In the genomic region with DNA sequence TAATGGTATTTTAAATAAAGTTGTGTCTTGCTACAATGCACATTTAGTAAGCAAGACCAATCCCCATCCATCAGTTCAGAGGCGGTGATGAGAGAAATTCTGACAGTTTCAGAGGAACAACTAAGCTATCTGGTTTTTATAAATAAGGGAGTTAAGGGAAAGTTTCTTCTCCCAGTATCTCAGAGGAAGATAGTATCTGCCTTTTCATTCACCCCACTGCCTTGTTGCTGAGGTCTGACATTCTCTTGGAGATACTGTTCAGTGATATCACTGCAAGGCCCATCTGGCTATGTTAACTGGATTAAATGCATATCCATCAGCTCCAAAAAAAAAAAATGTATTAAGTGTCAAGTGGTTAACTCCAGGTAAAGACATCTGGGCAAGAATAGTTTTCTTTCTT, we compare ENCODE assay signal across 22 cellular contexts. TPM values are rescaled to one million over a fixed set of nuclear protein-coding genes. Genes with fewer than 3 reads are reported as not detected.
DNase-seq lines count a peak whose midpoint lies in the region; FAIRE-seq and TF ChIP-seq lines count a peak whose summit lies in the region.
"Had no signal": no experiment of that assay in that cellular context is flagged by ENCODE, and none has a peak within 500 bp of the region (broad histone marks: within the 10 kb centered on the region; RNA-seq: fewer than 3 reads in every experiment).

No MANE protein-coding gene starts in this region.

- peaks cover 15% of the 10 kb centered on the region for H3K9me3 Mint-ChIP-seq in glutamatergic neuron (ENCODE audit: unreplicated experiment)
- H3K9me3 Mint-ChIP-seq: HFFc6 had no signal

- H2AFZ ChIP-seq in parathyroid adenoma, result no peak overlapping the region

- peaks cover 20% of the 10 kb centered on the region for H3K36me3 Mint-ChIP-seq in glutamatergic neuron (ENCODE audit: unreplicated experiment)

- H3K36me3 ChIP-seq in parathyroid adenoma (ENCODE audit: control insufficient read depth, insufficient read depth, low read length), result no peaks in the 10 kb centered on the region

- H3K27ac ChIP-seq in parathyroid adenoma (peak overlapping the region; percentile 58), dorsolateral prefrontal cortex (no peak overlapping the region)
- H3K27ac ChIP-seq: HL-60 had no signal

- H3K4me3 ChIP-seq in parathyroid adenoma (ENCODE audit: low read depth, low read length) (peak overlapping the region; percentile 15), dorsolateral prefrontal cortex (no peak overlapping the region)

- no peaks in the 10 kb centered on the region for H3K27me3 ChIP-seq in parathyroid adenoma (ENCODE audit: control insufficient read depth, insufficient read depth, low read length)
- H3K27me3 ChIP-seq in dorsolateral prefrontal cortex, result no peaks in the 10 kb centered on the region

- H3K79me2 ChIP-seq in parathyroid adenoma, result peaks cover 26% of the 10 kb centered on the region

- TF ChIP-seq CTCF in glutamatergic neuron (IDR thresholded peaks at IDR 0.05; ENCODE audit: partially characterized antibody, unreplicated experiment), result no peak
- no peak for TF ChIP-seq CTCF in parathyroid adenoma (IDR thresholded peaks at IDR 0.05)
- no peak for TF ChIP-seq CTCF in dorsolateral prefrontal cortex (IDR thresholded peaks at IDR 0.05 in 54 of 56, conservative IDR thresholded peaks at IDR 0.05 in 2 of 56; ENCODE audit: low read depth in 1 of 56, partially characterized antibody in 56 of 56)

- peak overlapping the region; percentile 34 for H3K27ac Mint-ChIP-seq in glutamatergic neuron (ENCODE audit: unreplicated experiment)
- H3K27ac Mint-ChIP-seq: B cell; CD4-positive, alpha-beta T cell; HFFc6 had no signal

- H3K4me2 ChIP-seq in parathyroid adenoma (ENCODE audit: low read length), result peak overlapping the region; percentile 29

- DNase-seq in NCI-H2171 treated with DMSO at 0.1 percent for 48 hours (lab: John Stamatoyannopoulos, UW) (peak; percentile 22), SK-N-DZ (ENCODE audit: low spot score) (peak; percentile 69), glutamatergic neuron (no peak), HUDEP-2 (lab: John Stamatoyannopoulos, UW; ENCODE audit: unreplicated experiment in 76 of 76) (no peak), dorsolateral prefrontal cortex (no peak), GM12892 (ENCODE audit: insufficient read length) (no peak)
- DNase-seq: C1 segment of cervical spinal cord; Calu3; CD4-positive, alpha-beta T cell; DMS153; DMS79 treated with DMSO at 0.1 percent for 48 hours; EL; HCEC 1CT; HFFc6; IMR-90 had no signal

- H3K27me3 Mint-ChIP-seq in glutamatergic neuron (ENCODE audit: unreplicated experiment), result peaks cover 3% of the 10 kb centered on the region
- H3K27me3 Mint-ChIP-seq: B cell; CD4-positive, alpha-beta T cell had no signal

- no peaks in the 10 kb centered on the region for H3K9me3 ChIP-seq in parathyroid adenoma (ENCODE audit: control insufficient read depth, low read length)

- no peak for FAIRE-seq in GM12892 (lab: Jason Lieb, UNC)
- FAIRE-seq: A204.1, G401.6, GM19239, H1 had no signal

- intact Hi-C loops in dorsolateral prefrontal cortex (cut with DNase I), result no loop called here

- H3K9ac ChIP-seq in parathyroid adenoma, result no peak overlapping the region

- peaks cover 19% of the 10 kb centered on the region for H3K4me1 ChIP-seq in parathyroid adenoma

- TF ChIP-seq POLR2A in GM12892 (IDR thresholded peaks at IDR 0.05; ENCODE audit: low read depth, low read length), result no peak

- no peak overlapping the region for H3K4me3 Mint-ChIP-seq in glutamatergic neuron (ENCODE audit: unreplicated experiment)
- H3K4me3 Mint-ChIP-seq: B cell; CD4-positive, alpha-beta T cell; HFFc6 had no signal

- peaks cover 16% of the 10 kb centered on the region for H3K4me1 Mint-ChIP-seq in glutamatergic neuron (ENCODE audit: low read depth, unreplicated experiment)
- H3K4me1 Mint-ChIP-seq: B cell had no signal

RNA-seq across cellular contexts. Expression of gene RBMS1, which starts 47.9 kb away (rescaled TPM):
- 69.6 and 76.4 TPM in 2 replicates for polyA plus RNA-seq in SK-N-DZ (2014; cell fraction: cytosol; rRNA removed)
- polyA plus RNA-seq in SK-N-DZ (2014; cell fraction: nucleus; rRNA removed), result 58.9 and 72.9 TPM in 2 replicates
- total RNA-seq in glutamatergic neuron (ENCODE audit: unreplicated experiment) (142 TPM), dorsolateral prefrontal cortex (10 to 100 TPM; 12.5 to 38.5 (median 24.7) TPM)
- polyA plus RNA-seq in GM12892 (2012; ENCODE audit: missing spikeins), result 0.30 TPM

Comparison
In these comparisons a context has a peak if more than half of its experiments do, and no peak if none do; other contexts are left out.
1. DNase-seq: peak in NCI-H2171 treated with DMSO at 0.1 percent for 48 hours (single experiment) and SK-N-DZ (single experiment); none in glutamatergic neuron (single experiment), HUDEP-2 (0 of 76), dorsolateral prefrontal cortex (0 of 10) and GM12892 (single experiment).